ENCODE assay signal across 2 cellular contexts in the genomic region with DNA sequence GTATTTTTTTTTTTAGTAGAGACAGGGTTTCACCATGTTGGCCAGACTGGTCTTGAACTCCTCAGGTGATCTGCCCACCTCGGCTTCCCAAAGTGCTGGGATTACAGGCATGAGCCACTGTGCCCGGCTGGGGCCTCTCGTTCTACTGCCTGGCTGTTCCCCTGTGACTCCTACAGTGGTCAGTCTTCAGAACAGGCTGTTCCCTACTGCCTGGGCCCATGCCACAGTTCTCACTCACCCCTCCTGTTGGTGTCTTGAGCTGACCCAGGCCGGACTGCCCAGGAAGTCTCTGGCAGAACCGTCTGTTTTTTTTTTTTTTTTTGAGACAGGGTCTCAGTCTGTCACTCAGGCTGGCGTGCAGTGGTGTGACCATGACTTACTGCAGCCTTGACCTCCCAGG.
TF ChIP-seq lines count a peak whose summit lies in the region.

No MANE protein-coding gene starts in this region.

TF ChIP-seq in SK-N-SH, 30 proteins besides CTCF, POLR2A, EP300 and RAD21 (continued from another document):
- TF ChIP-seq, protein P1, sequence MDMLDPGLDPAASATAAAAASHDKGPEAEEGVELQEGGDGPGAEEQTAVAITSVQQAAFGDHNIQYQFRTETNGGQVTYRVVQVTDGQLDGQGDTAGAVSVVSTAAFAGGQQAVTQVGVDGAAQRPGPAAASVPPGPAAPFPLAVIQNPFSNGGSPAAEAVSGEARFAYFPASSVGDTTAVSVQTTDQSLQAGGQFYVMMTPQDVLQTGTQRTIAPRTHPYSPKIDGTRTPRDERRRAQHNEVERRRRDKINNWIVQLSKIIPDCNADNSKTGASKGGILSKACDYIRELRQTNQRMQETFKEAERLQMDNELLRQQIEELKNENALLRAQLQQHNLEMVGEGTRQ (IDR thresholded peaks at IDR 0.05; ENCODE audit: borderline replicate concordance, low read depth, low read length) = no peak
- TF ChIP-seq MXI1 (IDR thresholded peaks at IDR 0.05; ENCODE audit: low read depth, low read length) (no peak), GATA2 (CRISPR knock-in tag; IDR thresholded peaks at IDR 0.05) (no peak), RFX5 (IDR thresholded peaks at IDR 0.05; ENCODE audit: low read length) (no peak), TEAD4 (IDR thresholded peaks at IDR 0.05; ENCODE audit: borderline replicate concordance, insufficient read depth) (no peak), RXRA (IDR thresholded peaks at IDR 0.05; ENCODE audit: borderline replicate concordance, low read depth) (no peak), NFIC (IDR thresholded peaks at IDR 0.05; ENCODE audit: borderline replicate concordance) (no peak), FOSL2 (IDR thresholded peaks at IDR 0.05; ENCODE audit: borderline replicate concordance, low read depth) (no peak), EZH2phosphoT487 (IDR thresholded peaks at IDR 0.05; ENCODE audit: borderline replicate concordance, low read depth) (no peak), RCOR1 (IDR thresholded peaks at IDR 0.05; ENCODE audit: low read length) (no peak), TAF1 (IDR thresholded peaks at IDR 0.05; ENCODE audit: borderline replicate concordance, low read depth, low read length) (no peak), SMC3 (IDR thresholded peaks at IDR 0.05; ENCODE audit: low read depth, low read length) (no peak)
- TF ChIP-seq, protein P2, sequence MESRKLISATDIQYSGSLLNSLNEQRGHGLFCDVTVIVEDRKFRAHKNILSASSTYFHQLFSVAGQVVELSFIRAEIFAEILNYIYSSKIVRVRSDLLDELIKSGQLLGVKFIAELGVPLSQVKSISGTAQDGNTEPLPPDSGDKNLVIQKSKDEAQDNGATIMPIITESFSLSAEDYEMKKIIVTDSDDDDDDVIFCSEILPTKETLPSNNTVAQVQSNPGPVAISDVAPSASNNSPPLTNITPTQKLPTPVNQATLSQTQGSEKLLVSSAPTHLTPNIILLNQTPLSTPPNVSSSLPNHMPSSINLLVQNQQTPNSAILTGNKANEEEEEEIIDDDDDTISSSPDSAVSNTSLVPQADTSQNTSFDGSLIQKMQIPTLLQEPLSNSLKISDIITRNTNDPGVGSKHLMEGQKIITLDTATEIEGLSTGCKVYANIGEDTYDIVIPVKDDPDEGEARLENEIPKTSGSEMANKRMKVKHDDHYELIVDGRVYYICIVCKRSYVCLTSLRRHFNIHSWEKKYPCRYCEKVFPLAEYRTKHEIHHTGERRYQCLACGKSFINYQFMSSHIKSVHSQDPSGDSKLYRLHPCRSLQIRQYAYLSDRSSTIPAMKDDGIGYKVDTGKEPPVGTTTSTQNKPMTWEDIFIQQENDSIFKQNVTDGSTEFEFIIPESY (IDR thresholded peaks at IDR 0.05; ENCODE audit: borderline replicate concordance, low read depth) = no peak
- TF ChIP-seq, protein P3, sequence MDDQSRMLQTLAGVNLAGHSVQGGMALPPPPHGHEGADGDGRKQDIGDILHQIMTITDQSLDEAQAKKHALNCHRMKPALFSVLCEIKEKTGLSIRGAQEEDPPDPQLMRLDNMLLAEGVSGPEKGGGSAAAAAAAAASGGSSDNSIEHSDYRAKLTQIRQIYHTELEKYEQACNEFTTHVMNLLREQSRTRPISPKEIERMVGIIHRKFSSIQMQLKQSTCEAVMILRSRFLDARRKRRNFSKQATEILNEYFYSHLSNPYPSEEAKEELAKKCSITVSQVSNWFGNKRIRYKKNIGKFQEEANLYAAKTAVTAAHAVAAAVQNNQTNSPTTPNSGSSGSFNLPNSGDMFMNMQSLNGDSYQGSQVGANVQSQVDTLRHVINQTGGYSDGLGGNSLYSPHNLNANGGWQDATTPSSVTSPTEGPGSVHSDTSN (IDR thresholded peaks at IDR 0.05) = no peak
TF ChIP-seq in SK-N-SH: peak in this region for 0.

TF ChIP-seq in SK-N-SH treated with all-trans-retinoic acid at 6 μM for 48 hours, 23 proteins besides CTCF, POLR2A, EP300 and RAD21 (continued from another document):
- TF ChIP-seq, protein P4, sequence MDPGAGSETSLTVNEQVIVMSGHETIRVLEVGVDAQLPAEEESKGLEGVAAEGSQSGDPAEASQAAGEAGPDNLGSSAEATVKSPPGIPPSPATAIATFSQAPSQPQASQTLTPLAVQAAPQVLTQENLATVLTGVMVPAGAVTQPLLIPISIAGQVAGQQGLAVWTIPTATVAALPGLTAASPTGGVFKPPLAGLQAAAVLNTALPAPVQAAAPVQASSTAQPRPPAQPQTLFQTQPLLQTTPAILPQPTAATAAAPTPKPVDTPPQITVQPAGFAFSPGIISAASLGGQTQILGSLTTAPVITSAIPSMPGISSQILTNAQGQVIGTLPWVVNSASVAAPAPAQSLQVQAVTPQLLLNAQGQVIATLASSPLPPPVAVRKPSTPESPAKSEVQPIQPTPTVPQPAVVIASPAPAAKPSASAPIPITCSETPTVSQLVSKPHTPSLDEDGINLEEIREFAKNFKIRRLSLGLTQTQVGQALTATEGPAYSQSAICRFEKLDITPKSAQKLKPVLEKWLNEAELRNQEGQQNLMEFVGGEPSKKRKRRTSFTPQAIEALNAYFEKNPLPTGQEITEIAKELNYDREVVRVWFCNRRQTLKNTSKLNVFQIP (CRISPR knock-in tag; IDR thresholded peaks at IDR 0.05; ENCODE audit: borderline replicate concordance, low read depth) = no peak
- no peak for TF ChIP-seq ZFP3 (CRISPR knock-in tag; IDR thresholded peaks at IDR 0.05)
